In genomic region chr20:36470482-36471062, GRCh38 we compare ENCODE assay signal across 14 cellular contexts.
DNase-seq lines count a peak whose midpoint lies in the region; ATAC-seq and TF ChIP-seq lines count a peak whose summit lies in the region.
"Had no signal": no experiment of that assay in that cellular context is flagged by ENCODE, and none has a peak within 500 bp of the region (broad histone marks: within the 10 kb centered on the region; RNA-seq: fewer than 3 reads in every experiment).

No MANE protein-coding gene starts in this region.

- H3K36me3 Mint-ChIP-seq in IgD-negative memory B cell = peaks cover 6% of the 10 kb centered on the region
- no peaks in the 10 kb centered on the region for H3K36me3 Mint-ChIP-seq in WTC11
- H3K36me3 Mint-ChIP-seq in neural crest cell (ENCODE audit: low read depth) = no peaks in the 10 kb centered on the region

- H3K4me1 Mint-ChIP-seq in IgD-negative memory B cell = peaks cover 59 to 61% (median 60%) of the 10 kb centered on the region in 3 donors
- H3K4me1 Mint-ChIP-seq in WTC11 = peaks cover 52% of the 10 kb centered on the region
- H3K4me1 Mint-ChIP-seq in neural crest cell = peaks cover 73% of the 10 kb centered on the region

- peak overlapping the region; percentile 15 to 86 (median 43); a peak in 20 of 22 replicates for H3K4me2 ChIP-seq in BLaER1 treated with 17β-estradiol and CSF1 and Interleukin-3, amounts not matched to agents 10 nM and 100 nM

- DNase-seq in WTC11 (ENCODE audit: low spot score) = no peak
- DNase-seq in neural crest cell (ENCODE audit: low read depth, low spot score) = no peak
- DNase-seq in globus pallidus (ENCODE audit: low spot score) = no peak
- no peak for DNase-seq in AML-193 (lab: John Stamatoyannopoulos, UW)
- no peak for DNase-seq in stimulated activated CD4-positive, alpha-beta T cell treated with anti-CD3 and anti-CD28 coated beads, Interleukin-15, amount 100 ng/mL, for 24 hours
- DNase-seq: activated naive CD8-positive, alpha-beta T cell treated with anti-CD3 and anti-CD28 coated beads, Interleukin-2, amount 50 U/mL, for 24 hours; CD8-positive, alpha-beta memory T cell; mesendoderm; NCI-H446 treated with DMSO at 0.1 percent for 48 hours; stimulated activated naive CD8-positive, alpha-beta T cell treated with anti-CD3 and anti-CD28 coated beads, Interleukin-15, amount 100 ng/mL, for 72 hours had no signal

- 0 out of 22 replicates have a peak overlapping the region, but pooled peaks of 1 of the 11 experiments have one; percentile 39 for H3K9ac ChIP-seq in BLaER1 treated with 17β-estradiol and CSF1 and Interleukin-3, amounts not matched to agents 10 nM and 100 nM

- CTCF ChIA-PET in WTC11 (lab: Charles Lee) = interaction anchor here (0.5 to 3.7 kb wide), 3 partner anchors 21 to 107 kb away, joined by 3 to 18 read pairs (median 4); no protein-coding TSS in a partner anchor

- H3K27ac Mint-ChIP-seq in IgD-negative memory B cell = peak overlapping the region; percentile 93 to 98 (median 94)
- H3K27ac Mint-ChIP-seq in WTC11 = peak overlapping the region; percentile 46; the same call in 1 of the 2 replicates
- H3K27ac Mint-ChIP-seq in neural crest cell (ENCODE audit: unreplicated experiment) = peak overlapping the region; percentile 28
- H3K27ac Mint-ChIP-seq: activated naive CD8-positive, alpha-beta T cell treated with anti-CD3 and anti-CD28 coated beads, Interleukin-2, amount 50 U/mL, for 24 hours; stimulated activated naive CD8-positive, alpha-beta T cell treated with anti-CD3 and anti-CD28 coated beads, Interleukin-15, amount 100 ng/mL, for 72 hours had no signal

- H3K27me3 ChIP-seq in BLaER1 treated with 17β-estradiol and CSF1 and Interleukin-3, amounts not matched to agents 10 nM and 100 nM = no peaks in the 10 kb centered on the region

- ATAC-seq in WTC11 = no peak
- no peak for ATAC-seq in GM19452 (IDR thresholded peaks at IDR 0.05; ENCODE audit: unreplicated experiment)
- ATAC-seq: activated naive CD8-positive, alpha-beta T cell treated with anti-CD3 and anti-CD28 coated beads, Interleukin-2, amount 50 U/mL, for 24 hours; Right ventricle myocardium inferior; stimulated activated naive CD8-positive, alpha-beta T cell treated with anti-CD3 and anti-CD28 coated beads, Interleukin-15, amount 100 ng/mL, for 72 hours had no signal

- TF ChIP-seq CTCF in WTC11 (IDR thresholded peaks at IDR 0.05) (no peak), neural crest cell (conservative IDR thresholded peaks at IDR 0.05) (no peak)

- H3K4me3 Mint-ChIP-seq in IgD-negative memory B cell = peak overlapping the region; percentile 77 to 86 (median 82)
- no peak overlapping the region for H3K4me3 Mint-ChIP-seq in WTC11
- peak overlapping the region; percentile 5 for H3K4me3 Mint-ChIP-seq in neural crest cell
- H3K4me3 Mint-ChIP-seq: activated naive CD8-positive, alpha-beta T cell treated with anti-CD3 and anti-CD28 coated beads, Interleukin-2, amount 50 U/mL, for 24 hours; CD8-positive, alpha-beta memory T cell; stimulated activated naive CD8-positive, alpha-beta T cell treated with anti-CD3 and anti-CD28 coated beads, Interleukin-15, amount 100 ng/mL, for 72 hours had no signal

- no peaks in the 10 kb centered on the region for H3K9me3 ChIP-seq in BLaER1 treated with 17β-estradiol and CSF1 and Interleukin-3, amounts not matched to agents 10 nM and 100 nM (replicated peaks in 1 of 11)

- 0 out of 22 replicates have a peak overlapping the region, but pooled peaks of 1 of the 11 experiments have one; percentile 22 for H3K27ac ChIP-seq in BLaER1 treated with 17β-estradiol and CSF1 and Interleukin-3, amounts not matched to agents 10 nM and 100 nM

- H4K20me1 ChIP-seq in BLaER1 treated with 17β-estradiol and CSF1 and Interleukin-3, amounts not matched to agents 10 nM and 100 nM = peaks cover 58 to 100% (median 100%) of the 10 kb centered on the region in 11 experiments; a peak in 21 of 22 replicates

- no peak overlapping the region for H3K4me3 ChIP-seq in BLaER1 treated with 17β-estradiol and CSF1 and Interleukin-3, amounts not matched to agents 10 nM and 100 nM

- H3K27me3 Mint-ChIP-seq in IgD-negative memory B cell (no peaks in the 10 kb centered on the region), WTC11 (ENCODE audit: low read depth) (no peaks in the 10 kb centered on the region), neural crest cell (ENCODE audit: low read depth) (no peaks in the 10 kb centered on the region)
- H3K27me3 Mint-ChIP-seq: activated naive CD8-positive, alpha-beta T cell treated with anti-CD3 and anti-CD28 coated beads, Interleukin-2, amount 50 U/mL, for 24 hours; CD8-positive, alpha-beta memory T cell; stimulated activated naive CD8-positive, alpha-beta T cell treated with anti-CD3 and anti-CD28 coated beads, Interleukin-15, amount 100 ng/mL, for 72 hours had no signal

- peaks cover 73 to 92% (median 75%) of the 10 kb centered on the region in 10 experiments for H3K4me1 ChIP-seq in BLaER1 treated with 17β-estradiol and CSF1 and Interleukin-3, amounts not matched to agents 10 nM and 100 nM

- POLR2A ChIA-PET in WTC11 (lab: Charles Lee) = no interaction called here

- H3K36me3 ChIP-seq in BLaER1 treated with 17β-estradiol and CSF1 and Interleukin-3, amounts not matched to agents 10 nM and 100 nM = peaks cover 0 to 36% (median 22%) of the 10 kb centered on the region in 11 experiments; a peak in 14 of 22 replicates

- no peaks in the 10 kb centered on the region for H3K9me3 Mint-ChIP-seq in IgD-negative memory B cell
- H3K9me3 Mint-ChIP-seq in WTC11 = no peaks in the 10 kb centered on the region
- H3K9me3 Mint-ChIP-seq in neural crest cell = no peaks in the 10 kb centered on the region
- H3K9me3 Mint-ChIP-seq: activated naive CD8-positive, alpha-beta T cell treated with anti-CD3 and anti-CD28 coated beads, Interleukin-2, amount 50 U/mL, for 24 hours; CD8-positive, alpha-beta memory T cell; stimulated activated naive CD8-positive, alpha-beta T cell treated with anti-CD3 and anti-CD28 coated beads, Interleukin-15, amount 100 ng/mL, for 72 hours had no signal

TF ChIP-seq in WTC11, 78 proteins besides CTCF, POLR2A, EP300 and RAD21 (continues in another document):
- no peak for TF ChIP-seq ZNF317 (CRISPR knock-in tag; IDR thresholded peaks at IDR 0.05; ENCODE audit: borderline replicate concordance, low read depth)
- no peak for TF ChIP-seq PRDM15 (CRISPR knock-in tag; IDR thresholded peaks at IDR 0.05)
- TF ChIP-seq ZBTB21 (CRISPR knock-in tag; IDR thresholded peaks at IDR 0.05; ENCODE audit: borderline replicate concordance) = no peak
- TF ChIP-seq MYBL2 (CRISPR knock-in tag; IDR thresholded peaks at IDR 0.05) = no peak
- no peak for TF ChIP-seq TCF7 (CRISPR knock-in tag; IDR thresholded peaks at IDR 0.05; ENCODE audit: low read depth)
- TF ChIP-seq ESRRA (CRISPR knock-in tag; IDR thresholded peaks at IDR 0.05; ENCODE audit: borderline replicate concordance) = no peak
- no peak for TF ChIP-seq ATF6 (CRISPR knock-in tag; IDR thresholded peaks at IDR 0.05)
- no peak for TF ChIP-seq SMAD3 (CRISPR knock-in tag; IDR thresholded peaks at IDR 0.05; ENCODE audit: borderline replicate concordance)
- TF ChIP-seq RELA (CRISPR knock-in tag; IDR thresholded peaks at IDR 0.05; ENCODE audit: borderline replicate concordance) = no peak

Comparison
In these comparisons a context has a peak if more than half of its experiments do, and no peak if none do; other contexts are left out.
1. H3K27ac Mint-ChIP-seq: peak in every context shown above with its lines; median percentile 94 in IgD-negative memory B cell; 46 in WTC11; 28 in neural crest cell.